ENCODE assay signal across 8 cellular contexts in the genomic region with DNA sequence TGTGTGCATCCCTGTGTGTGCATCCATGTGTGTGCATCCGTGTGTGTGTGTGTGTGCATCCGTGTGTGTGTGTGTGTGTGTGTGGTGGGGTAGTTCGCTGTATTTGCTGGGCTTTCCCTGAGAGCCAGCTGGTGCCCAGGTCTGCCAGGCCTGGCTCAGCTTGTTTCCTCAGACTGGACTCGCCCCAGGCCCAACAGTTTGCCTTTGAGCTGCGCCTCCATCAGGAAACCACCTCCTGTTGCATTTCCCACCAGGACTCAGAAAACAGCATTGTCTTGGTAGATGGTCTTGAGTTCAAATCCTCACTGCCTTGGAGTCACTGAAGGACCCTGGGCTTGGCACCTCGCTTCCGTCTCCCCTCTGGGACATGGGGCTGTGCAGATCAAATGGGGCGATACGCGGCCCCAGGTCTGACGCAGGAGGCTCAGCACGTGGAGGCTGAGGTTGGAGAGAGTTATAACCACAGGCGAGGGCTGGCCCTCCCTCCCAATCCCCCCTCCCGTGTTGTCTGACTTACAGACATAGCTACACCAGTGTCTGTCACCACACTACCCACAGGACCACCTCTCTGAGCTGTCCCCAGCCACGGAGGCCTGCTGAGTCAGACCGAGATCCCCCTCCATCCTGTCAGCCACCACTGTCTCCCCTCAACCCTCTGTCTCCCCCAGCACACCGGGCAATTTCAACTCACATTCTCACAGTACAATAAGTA. TPM values are rescaled to one million over a fixed set of nuclear protein-coding genes. Genes with fewer than 3 reads are reported as not detected.
DNase-seq lines count a peak whose midpoint lies in the region; ATAC-seq and TF ChIP-seq lines count a peak whose summit lies in the region.

No MANE protein-coding gene starts in this region.

- H3K4me1 Mint-ChIP-seq in T-helper 2 cell treated with Interferon-gamma antibody and Interleukin-4, amounts not matched to agents 5 μg/mL and 100 μg/mL, for 36 hours (ENCODE audit: low read depth): peaks cover 47% of the 10 kb centered on the region

- peak; percentile 27 for DNase-seq in Daoy (ENCODE audit: low read depth)
- DNase-seq in T-helper 2 cell treated with Interferon-gamma antibody and Interleukin-4, amounts not matched to agents 5 μg/mL and 100 μg/mL, for 36 hours (ENCODE audit: low spot score): peak; percentile 80
- peak; percentile 69 for DNase-seq in cerebellum (ENCODE audit: low spot score)
- DNase-seq in stimulated activated CD8-positive, alpha-beta memory T cell treated with anti-CD3 and anti-CD28 coated beads, Interleukin-7, amount 100 ng/mL, for 1 hour (ENCODE audit: low read depth in 2 of 2): peak; percentile 60 to 81
- no peak for DNase-seq in foreskin fibroblast
- no peak for DNase-seq in COLO668 (lab: John Stamatoyannopoulos, UW; ENCODE audit: unreplicated experiment)
- DNase-seq in DMS79 (lab: John Stamatoyannopoulos, UW): no peak

- H3K9me3 Mint-ChIP-seq in T-helper 2 cell treated with Interferon-gamma antibody and Interleukin-4, amounts not matched to agents 5 μg/mL and 100 μg/mL, for 36 hours: no peaks in the 10 kb centered on the region

- H3K4me3 ChIP-seq in foreskin fibroblast (ENCODE audit: low read depth in 1 of 2, low read length in 2 of 2): no peak overlapping the region

- H3K27ac Mint-ChIP-seq in T-helper 2 cell treated with Interferon-gamma antibody and Interleukin-4, amounts not matched to agents 5 μg/mL and 100 μg/mL, for 36 hours: peak overlapping the region; percentile 38

- peak overlapping the region; percentile 9 for H3K4me3 Mint-ChIP-seq in T-helper 2 cell treated with Interferon-gamma antibody and Interleukin-4, amounts not matched to agents 5 μg/mL and 100 μg/mL, for 36 hours

- no peaks in the 10 kb centered on the region for H3K27me3 Mint-ChIP-seq in T-helper 2 cell treated with Interferon-gamma antibody and Interleukin-4, amounts not matched to agents 5 μg/mL and 100 μg/mL, for 36 hours (ENCODE audit: low read depth)

- no peak for TF ChIP-seq CTCF in foreskin fibroblast (IDR thresholded peaks at IDR 0.05; ENCODE audit: low read depth, low read length)

- ATAC-seq in GM21825 (IDR thresholded peaks at IDR 0.05; ENCODE audit: unreplicated experiment): peak; percentile 71

- no peaks in the 10 kb centered on the region for H3K36me3 Mint-ChIP-seq in T-helper 2 cell treated with Interferon-gamma antibody and Interleukin-4, amounts not matched to agents 5 μg/mL and 100 μg/mL, for 36 hours (ENCODE audit: low read depth)

RNA-seq across cellular contexts. Expression of a gene that starts 4.7 kb away (rescaled TPM):
- 47.0 and 56.9 TPM in 2 replicates for total RNA-seq in Daoy (2014; rRNA removed; shearing (Covaris generic))
- 12.1 TPM for total RNA-seq in cerebellum

RNA-seq across cellular contexts. Expression of a gene that starts 49.8 kb away (rescaled TPM):
- total RNA-seq in Daoy (2014; rRNA removed; shearing (Covaris generic)): 18.8 and 30.4 TPM in 2 replicates
- 49.2 TPM for total RNA-seq in cerebellum

Comparison
In these comparisons a context has a peak if more than half of its experiments do, and no peak if none do; other contexts are left out.
1. DNase-seq: peak in Daoy (single experiment), T-helper 2 cell treated with Interferon-gamma antibody and Interleukin-4, amounts not matched to agents 5 μg/mL and 100 μg/mL, for 36 hours (single experiment), cerebellum (single experiment) and stimulated activated CD8-positive, alpha-beta memory T cell treated with anti-CD3 and anti-CD28 coated beads, Interleukin-7, amount 100 ng/mL, for 1 hour (2 of 2); none in foreskin fibroblast (0 of 2), COLO668 (single experiment) and DMS79 (single experiment).